ENCODE assay signal across 15 cellular contexts in the genomic region with DNA sequence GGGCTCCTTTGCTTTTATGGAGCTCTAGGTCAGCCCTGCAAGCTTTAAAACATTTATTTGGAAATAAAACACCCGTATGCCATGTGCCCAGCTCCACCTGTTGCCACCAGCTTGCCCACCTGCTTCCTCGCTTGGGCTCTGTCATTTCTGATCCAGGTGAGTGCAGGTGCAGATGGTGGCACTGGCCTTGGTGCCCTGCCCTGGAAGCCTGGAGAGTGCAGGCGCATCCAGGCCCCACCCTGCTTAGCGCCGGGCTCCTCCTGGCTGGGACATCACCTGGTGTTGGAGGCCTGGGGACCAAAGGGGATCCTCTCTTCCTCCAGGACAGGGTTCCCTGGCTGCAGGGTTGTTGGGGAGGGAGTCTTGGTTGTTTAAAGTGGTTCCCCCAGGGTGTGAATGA. TPM values are rescaled to one million over a fixed set of nuclear protein-coding genes. Genes with fewer than 3 reads are reported as not detected.
DNase-seq lines count a peak whose midpoint lies in the region; ATAC-seq and TF ChIP-seq lines count a peak whose summit lies in the region.
"Had no signal": no experiment of that assay in that cellular context is flagged by ENCODE, and none has a peak within 500 bp of the region (broad histone marks: within the 10 kb centered on the region; RNA-seq: fewer than 3 reads in every experiment).

No MANE protein-coding gene starts in this region.

- H3K27ac ChIP-seq in right atrium auricular region (peak overlapping the region; percentile 75 to 82), upper lobe of left lung (no peak overlapping the region)
- H3K27ac ChIP-seq: 22Rv1 had no signal

- H3K4me3 ChIP-seq in right atrium auricular region (no peak overlapping the region), mucosa of descending colon (no peak overlapping the region), upper lobe of left lung (no peak overlapping the region)

- ATAC-seq in Right ventricle myocardium inferior (no peak), mucosa of descending colon (peak; percentile 30), HG03432 (IDR thresholded peaks at IDR 0.05; ENCODE audit: unreplicated experiment) (no peak), upper lobe of left lung (ENCODE audit: low FRiP score in 2 of 2) (no peak)
- ATAC-seq: HCT116 had no signal

- TF ChIP-seq CTCF in right atrium auricular region (IDR thresholded peaks at IDR 0.05) (no peak), mucosa of descending colon (IDR thresholded peaks at IDR 0.05) (no peak), upper lobe of left lung (IDR thresholded peaks at IDR 0.05) (no peak)

- H3K4me1 ChIP-seq in right atrium auricular region (peaks cover 0 to 69% of the 10 kb centered on the region in 2 donors), mucosa of descending colon (ENCODE audit: low read depth) (peaks cover 48% of the 10 kb centered on the region), upper lobe of left lung (peaks cover 0 to 7% (median 0%) of the 10 kb centered on the region in 4 donors)

- no peaks in the 10 kb centered on the region for H3K9me3 ChIP-seq in right atrium auricular region
- no peaks in the 10 kb centered on the region for H3K9me3 ChIP-seq in mucosa of descending colon
- peaks cover 0 to 12% (median 4%) of the 10 kb centered on the region in 4 donors for H3K9me3 ChIP-seq in upper lobe of left lung

- DNase-seq in DMS153 (lab: John Stamatoyannopoulos, UW) (peak; percentile 18), DMS153 treated with DMSO at 0.1 percent for 48 hours (lab: John Stamatoyannopoulos, UW; ENCODE audit: unreplicated experiment) (no peak), right atrium auricular region (ENCODE audit: low spot score) (no peak), Right ventricle myocardium inferior (ENCODE audit: missing footprints) (no peak), mucosa of descending colon (peak; percentile 37 to 72 (median 56)), activated gamma-delta T cell (lab: John Stamatoyannopoulos, UW) (no peak), upper lobe of left lung (no peak)
- DNase-seq: CD4-positive, alpha-beta memory T cell; DMS79 treated with DMSO at 0.1 percent for 48 hours; NCI-H1105 treated with DMSO at 0.1 percent for 48 hours; NCI-H1694 treated with DMSO at 0.1 percent for 48 hours had no signal

- WGBS in upper lobe of left lung, 2 donors, result 92 to 94% methylated on average over 3 to 5 of the region's 5 CpGs

- TF ChIP-seq EP300 in upper lobe of left lung (IDR thresholded peaks at IDR 0.05), result no peak

- no peak for TF ChIP-seq POLR2A in upper lobe of left lung (IDR thresholded peaks at IDR 0.05)

- H3K36me3 ChIP-seq in right atrium auricular region (no peaks in the 10 kb centered on the region), mucosa of descending colon (ENCODE audit: low read depth) (no peaks in the 10 kb centered on the region), upper lobe of left lung (no peaks in the 10 kb centered on the region)

- intact Hi-C loops in Right ventricle myocardium inferior (cut with DNase I) (loop anchor here (5.0 kb wide), 1 partner anchor 32 kb away; no protein-coding TSS in a partner anchor), mucosa of descending colon (cut with DNase I, micrococcal nuclease) (no loop called here)

- H3K27me3 ChIP-seq in right atrium auricular region (no peaks in the 10 kb centered on the region), upper lobe of left lung (no peaks in the 10 kb centered on the region)

RNA-seq across cellular contexts. Expression of a gene that starts 35.8 kb away (rescaled TPM):
- 100 to 1,000 TPM in 1 of 2 donors, 10 to 100 TPM in 1; 61.4 to 132 TPM for total RNA-seq in right atrium auricular region
- 200 TPM for total RNA-seq in Right ventricle myocardium inferior
- total RNA-seq in mucosa of descending colon, result 100 to 1,000 TPM; 175 to 276 (median 201) TPM
- 10 to 100 TPM in 3 of 6 donors, 1 to 10 TPM in 3; 1.1 to 11.5 (median 7.3) TPM for total RNA-seq in upper lobe of left lung
- total RNA-seq: B cell had no signal

Comparison
In these comparisons a context has a peak if more than half of its experiments do, and no peak if none do; other contexts are left out.
1. DNase-seq: peak in DMS153 (single experiment) and mucosa of descending colon (3 of 3); none in DMS153 treated with DMSO at 0.1 percent for 48 hours (single experiment), right atrium auricular region (single experiment), Right ventricle myocardium inferior (single experiment), activated gamma-delta T cell (single experiment) and upper lobe of left lung (0 of 2).
2. H3K27ac ChIP-seq: peak in right atrium auricular region (2 of 2); none in upper lobe of left lung (0 of 4).
3. RNA of a gene that starts 35.8 kb away (total RNA-seq): 175 to 276 TPM in mucosa of descending colon, 200 TPM in Right ventricle myocardium inferior (single experiment) and 61.4 to 132 TPM in right atrium auricular region; 1.1 to 11.5 TPM in upper lobe of left lung; every median in the first group is over 4 times any median in the second.